ENCODE assay signal across 8 cellular contexts in the genomic region with DNA sequence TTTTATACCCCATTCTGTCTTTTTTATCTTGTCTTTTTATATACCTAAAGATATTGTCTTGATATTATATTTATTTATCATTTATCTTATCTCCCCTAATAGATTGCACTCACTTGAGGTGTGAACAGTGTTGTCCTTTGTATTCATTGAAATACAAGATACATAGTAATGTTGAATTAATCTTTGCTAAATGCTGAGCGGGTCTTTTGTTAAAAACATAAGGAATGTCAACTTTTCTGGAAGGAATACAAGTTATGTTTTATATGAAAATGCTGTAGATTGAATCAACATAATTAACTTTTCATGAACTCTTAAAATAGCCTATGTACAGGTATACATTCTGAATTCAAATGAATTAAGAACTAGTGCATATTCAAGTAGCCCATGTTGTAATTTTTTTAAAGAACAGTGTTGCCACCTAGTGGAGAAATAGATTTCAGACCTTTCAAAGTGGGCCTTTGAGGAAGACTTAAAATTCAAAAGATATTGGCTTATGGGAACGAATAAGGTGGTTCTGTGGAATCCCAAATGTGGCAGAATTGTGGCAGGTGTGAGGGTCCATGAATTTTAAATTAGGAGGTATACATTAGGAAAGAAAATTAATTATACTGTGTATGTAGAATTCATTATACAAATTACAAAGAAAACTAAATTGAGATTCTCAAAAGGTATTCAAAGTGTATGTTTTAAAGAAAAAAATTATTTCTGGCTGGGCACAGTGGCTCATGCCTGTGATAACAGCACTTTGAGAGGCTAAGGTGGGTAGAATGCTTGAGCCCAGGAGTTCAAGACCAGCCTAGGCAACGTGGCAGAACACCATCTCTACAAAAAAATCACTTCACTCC. TPM values are rescaled to one million over a fixed set of nuclear protein-coding genes. Genes with fewer than 3 reads are reported as not detected.
DNase-seq lines count a peak whose midpoint lies in the region; ATAC-seq and TF ChIP-seq lines count a peak whose summit lies in the region.

No MANE protein-coding gene starts in this region.

- H3K27ac ChIP-seq in H9 (ENCODE audit: insufficient read length, low read depth, low read length) = no peak overlapping the region
- H3K27ac ChIP-seq in body of pancreas = no peak overlapping the region

- no peaks in the 10 kb centered on the region for H3K27me3 Mint-ChIP-seq in H9 (ENCODE audit: low read depth)

- H3K18ac ChIP-seq in H9 (ENCODE audit: insufficient read length, low read depth, low read length) = no peak overlapping the region

- DNase-seq in COLO829 (ENCODE audit: low spot score) (peak; percentile 63), H9 (no peak), NCI-H526 treated with DMSO at 0.1 percent for 48 hours (lab: John Stamatoyannopoulos, UW) (peak; percentile 37), body of pancreas (peak in 1 of 4 donors; percentile 21), left kidney (ENCODE audit: low read depth, low spot score) (peak; percentile 80)
- no peak for DNase-seq in stimulated activated CD4-positive, alpha-beta T cell treated with anti-CD3 and anti-CD28 coated beads, Interleukin-4, amount 100 ng/mL, for 1 hour

- H2AK5ac ChIP-seq in H9 (ENCODE audit: insufficient read length, low read length) = no peak overlapping the region

- H3K4me3 Mint-ChIP-seq in H9 = no peak overlapping the region

- H4K8ac ChIP-seq in H9 (replicated peaks; ENCODE audit: insufficient read length, low read depth, low read length) = no peak overlapping the region

- no peak overlapping the region for H4K91ac ChIP-seq in H9 (ENCODE audit: insufficient read length, low read depth, low read length)

- H3K23ac ChIP-seq in H9 (ENCODE audit: insufficient read length, low read depth, low read length) = no peak overlapping the region

- no peaks in the 10 kb centered on the region for H3K9me3 Mint-ChIP-seq in H9

- no peak overlapping the region for H3K4me3 ChIP-seq in body of pancreas

- no peaks in the 10 kb centered on the region for H3K27me3 ChIP-seq in H9 (ENCODE audit: insufficient read depth, low read length)
- H3K27me3 ChIP-seq in body of pancreas = no peaks in the 10 kb centered on the region

- ATAC-seq in body of pancreas (peak; percentile 48), GM21515 (IDR thresholded peaks at IDR 0.05; ENCODE audit: unreplicated experiment) (no peak), HG03045 (IDR thresholded peaks at IDR 0.05; ENCODE audit: unreplicated experiment) (no peak)

- H3K36me3 Mint-ChIP-seq in H9 (ENCODE audit: insufficient read depth in 1 of 3, low read depth in 3 of 3) = no peaks in the 10 kb centered on the region

- no peak for TF ChIP-seq POLR2A in body of pancreas (IDR thresholded peaks at IDR 0.05)

- no peak overlapping the region for H4K5ac ChIP-seq in H9 (ENCODE audit: insufficient read length, low read depth, low read length)

- no peak overlapping the region for H3K14ac ChIP-seq in H9 (ENCODE audit: insufficient read depth, low read length)

- H2BK5ac ChIP-seq in H9 (ENCODE audit: insufficient read length, low read length) = no peak overlapping the region

- H2AFZ ChIP-seq in H9 (ENCODE audit: low read length) = no peak overlapping the region

- no peaks in the 10 kb centered on the region for H3K79me1 ChIP-seq in H9 (ENCODE audit: insufficient read depth, low read depth, low read length, poor library complexity, severe bottlenecking)

- no peaks in the 10 kb centered on the region for H3K9me3 ChIP-seq in H9 (ENCODE audit: control insufficient read depth, low read depth, low read length)
- H3K9me3 ChIP-seq in body of pancreas = no peaks in the 10 kb centered on the region

- no peaks in the 10 kb centered on the region for H3K4me1 Mint-ChIP-seq in H9

- H2BK120ac ChIP-seq in H9 (ENCODE audit: low read depth, low read length, poor library complexity, severe bottlenecking) = no peak overlapping the region

- H3K27ac Mint-ChIP-seq in H9 = no peak overlapping the region

- no peak overlapping the region for H3K4ac ChIP-seq in H9 (ENCODE audit: low read depth, low read length)

- H3K4me1 ChIP-seq in H9 (ENCODE audit: insufficient read depth, low read length) (no peaks in the 10 kb centered on the region), body of pancreas (no peaks in the 10 kb centered on the region)

- H2BK15ac ChIP-seq in H9 (ENCODE audit: low read depth, low read length) = no peak overlapping the region

- no peak overlapping the region for H2BK12ac ChIP-seq in H9 (ENCODE audit: insufficient read length, low read depth, low read length)

- intact Hi-C loops in body of pancreas (cut with DNase I) = loop anchor here (10.0 kb wide), 1 partner anchor 313 kb away; no protein-coding TSS in a partner anchor

- TF ChIP-seq CTCF in H9 (conservative IDR thresholded peaks at IDR 0.05) (peak; percentile 81), body of pancreas (IDR thresholded peaks at IDR 0.05) (peak; percentile 28 to 71 (median 64))

- no CpG with 5 or more reads among the region's 3 CpGs for WGBS in H9 (ENCODE audit: extremely low coverage, insufficient read length, low lambda C conversion rate)
- WGBS in body of pancreas, 2 donors = 65 to 69% methylated on average over 3 of the region's 3 CpGs

- no peak overlapping the region for H3K9ac ChIP-seq in H9 (ENCODE audit: extremely low read depth, insufficient read length, low read length)

- H3K4me2 ChIP-seq in H9 (ENCODE audit: insufficient read depth, insufficient read length, low read length) = no peak overlapping the region

- no peak overlapping the region for H3K56ac ChIP-seq in H9 (ENCODE audit: insufficient read length, low read depth, low read length)

- H3K23me2 ChIP-seq in H9 (ENCODE audit: insufficient read length, low read depth, low read length, poor library complexity, severe bottlenecking) = no peaks in the 10 kb centered on the region

- H3K36me3 ChIP-seq in body of pancreas (replicated peaks in 1 of 2; ENCODE audit: insufficient read depth in 1 of 2, low read depth in 2 of 2) = no peaks in the 10 kb centered on the region

- H3K79me2 ChIP-seq in H9 (ENCODE audit: insufficient read depth, low read length) = no peaks in the 10 kb centered on the region

- no peaks in the 10 kb centered on the region for H4K20me1 ChIP-seq in H9 (ENCODE audit: control insufficient read depth, insufficient read depth, insufficient read length)

- H2BK20ac ChIP-seq in H9 (ENCODE audit: low read depth, low read length, poor library complexity, severe bottlenecking) = no peak overlapping the region

- H3T11ph ChIP-seq in H9 (ENCODE audit: low read length) = no peak overlapping the region

RNA-seq across cellular contexts. Expression of a gene that starts 19.1 kb away (rescaled TPM):
- total RNA-seq in H9 (2021) (0.61 and 0.66 TPM in 2 replicates), body of pancreas (1 to 10 TPM; 1.6 to 2.9 TPM)

RNA-seq across cellular contexts. Expression of a gene that starts 19.1 kb away (rescaled TPM):
- total RNA-seq in H9 (2021) = 6.8 and 7.7 TPM in 2 replicates
- 10 to 100 TPM in 1 of 2 donors, 1 to 10 TPM in 1; 4.4 to 15.5 TPM for total RNA-seq in body of pancreas

RNA-seq across cellular contexts. Expression of a gene that starts 46.0 kb away (rescaled TPM):
- total RNA-seq in H9 (2021) (36.8 and 37.8 TPM in 2 replicates), body of pancreas (10 to 100 TPM; 17.1 to 20.1 TPM)

RNA-seq across cellular contexts. Expression of a gene that starts 46.5 kb away (rescaled TPM):
- total RNA-seq in H9 (2021) (9.9 and 11.0 TPM in 2 replicates), body of pancreas (1 to 10 TPM; 3.9 to 4.6 TPM)

Comparison
In these comparisons a context has a peak if more than half of its experiments do, and no peak if none do; other contexts are left out.
1. DNase-seq: peak in COLO829 (single experiment), NCI-H526 treated with DMSO at 0.1 percent for 48 hours (single experiment) and left kidney (single experiment); none in H9 (single experiment) and stimulated activated CD4-positive, alpha-beta T cell treated with anti-CD3 and anti-CD28 coated beads, Interleukin-4, amount 100 ng/mL, for 1 hour (single experiment).